In the genomic region with DNA sequence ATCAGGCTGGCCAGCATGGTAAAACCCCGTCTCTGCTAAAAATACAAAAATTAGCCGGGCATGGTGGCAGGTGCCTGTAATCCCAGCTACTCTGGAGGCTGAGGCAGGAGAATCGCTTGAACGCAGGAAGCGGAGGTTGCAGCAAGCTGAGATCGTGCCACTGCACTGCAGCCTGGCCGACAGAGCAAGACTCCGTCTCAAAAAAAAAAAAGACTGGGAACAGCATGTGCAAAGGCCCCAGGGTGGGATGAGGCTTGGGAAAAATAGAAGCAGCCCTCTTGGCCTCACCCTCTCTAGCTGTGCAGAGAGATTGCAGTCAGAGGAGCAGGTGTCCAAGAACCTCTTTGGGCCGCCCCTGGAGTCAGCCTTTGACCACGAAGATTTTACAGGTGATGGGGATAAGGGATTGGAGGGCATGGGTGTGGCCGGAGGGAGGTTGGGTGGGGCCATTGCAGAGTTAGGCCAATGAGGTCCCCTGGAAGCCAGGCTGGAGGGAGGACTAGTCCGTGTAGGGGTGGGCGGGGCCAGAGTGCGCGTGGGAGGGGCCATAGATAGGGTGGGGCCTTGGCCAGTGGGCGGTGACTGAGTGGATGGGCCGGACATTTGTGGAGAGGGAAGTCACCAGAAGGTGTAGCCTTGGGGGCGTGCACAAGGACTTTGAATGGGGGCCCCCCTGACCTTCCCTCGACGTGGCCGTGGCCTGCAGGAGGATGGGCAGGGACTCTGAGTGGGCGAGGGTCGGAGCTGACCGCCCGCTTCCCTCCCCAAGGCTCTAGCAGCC, we compare ENCODE assay signal across 2 cellular contexts.
TF ChIP-seq lines count a peak whose summit lies in the region.

No MANE protein-coding gene starts in this region.

TF ChIP-seq in HEK293T, 16 proteins besides CTCF, POLR2A, EP300 and RAD21:
- TF ChIP-seq BHLHE40 (IDR thresholded peaks at IDR 0.05; ENCODE audit: borderline replicate concordance): no peak
- no peak for TF ChIP-seq FOXM1 (IDR thresholded peaks at IDR 0.05; ENCODE audit: borderline replicate concordance)
- no peak for TF ChIP-seq NFRKB (IDR thresholded peaks at IDR 0.05)
- no peak for TF ChIP-seq HDGF (IDR thresholded peaks at IDR 0.05; ENCODE audit: borderline replicate concordance)
- no peak for TF ChIP-seq PKNOX1 (IDR thresholded peaks at IDR 0.05)
- no peak for TF ChIP-seq SP1 (IDR thresholded peaks at IDR 0.05)

TF ChIP-seq in H1, 55 proteins besides CTCF, POLR2A, EP300 and RAD21:
- TF ChIP-seq CHD1 (IDR thresholded peaks at IDR 0.05; ENCODE audit: low read depth, low read length) (no peak), KDM5A (IDR thresholded peaks at IDR 0.05; ENCODE audit: low read length) (no peak), SIN3A (conservative IDR thresholded peaks at IDR 0.05 in 1 of 2, IDR thresholded peaks at IDR 0.05 in 1 of 2; ENCODE audit: low read depth in 1 of 2, low read length in 2 of 2) (0 out of 4 replicates have a peak, but pooled peaks of 1 of the 2 experiments have one; percentile 28), SP1 (IDR thresholded peaks at IDR 0.05; ENCODE audit: low read depth, low read length) (peak; percentile 45; the same call in 1 of the 2 replicates), KDM1A (IDR thresholded peaks at IDR 0.05; ENCODE audit: borderline replicate concordance, low read length) (peak; percentile 82; the same call in 1 of the 2 replicates), CBX8 (IDR thresholded peaks at IDR 0.05; ENCODE audit: borderline replicate concordance, low read depth, low read length) (no peak)
